In the genomic region with DNA sequence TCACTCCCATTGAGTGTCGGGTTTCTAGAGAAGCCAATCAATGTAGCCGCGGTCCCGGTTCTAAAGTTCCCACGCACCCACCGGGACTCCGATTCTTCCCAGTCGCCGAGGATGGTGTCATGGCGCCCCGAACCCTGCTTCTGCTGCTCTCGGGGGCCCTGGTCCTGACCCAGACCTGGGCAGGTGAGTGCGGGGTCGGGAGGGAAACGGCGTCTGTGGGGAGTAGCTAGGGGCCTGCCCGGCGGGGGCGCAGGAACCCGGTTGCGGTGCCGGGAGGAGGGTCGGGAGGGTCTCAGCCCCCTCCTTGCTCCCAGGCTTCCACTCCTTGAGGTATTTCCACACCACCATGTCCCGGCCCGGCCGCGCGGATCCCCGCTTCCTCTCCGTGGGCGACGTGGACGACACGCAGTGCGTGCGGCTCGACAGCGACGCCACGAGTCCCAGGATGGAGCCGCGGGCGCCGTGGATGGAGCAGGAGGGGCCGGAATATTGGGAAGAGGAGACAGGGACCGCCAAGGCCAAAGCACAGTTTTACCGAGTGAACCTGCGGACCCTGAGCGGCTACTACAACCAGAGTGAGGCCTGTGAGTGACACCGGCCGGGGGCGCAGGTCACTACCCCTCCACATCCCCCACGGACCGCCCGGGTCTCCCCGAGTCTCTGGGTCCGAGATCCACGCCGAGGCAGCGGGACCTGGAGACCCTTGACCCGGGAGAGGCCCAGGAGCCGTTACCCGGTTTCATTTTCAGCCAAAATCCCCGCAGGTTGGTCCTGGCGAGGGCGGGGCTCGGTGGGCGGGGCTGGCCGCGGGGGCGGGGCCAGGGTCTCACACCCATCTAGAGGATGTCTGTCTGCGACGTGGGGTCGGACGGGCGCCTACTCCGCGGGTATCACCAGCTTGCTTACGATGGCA, we compare ENCODE assay signal across 1 cellular context.
TF ChIP-seq lines count a peak whose summit lies in the region.

No MANE protein-coding gene starts in this region.

TF ChIP-seq in IMR-90, 13 proteins besides CTCF, POLR2A, EP300 and RAD21 (continued from another document):
- TF ChIP-seq CEBPB (IDR thresholded peaks at IDR 0.05; ENCODE audit: low read depth, low read length) = no peak
- no peak for TF ChIP-seq SMC3 (IDR thresholded peaks at IDR 0.05; ENCODE audit: low read depth, low read length)
- TF ChIP-seq MAFK (IDR thresholded peaks at IDR 0.05; ENCODE audit: low read depth, low read length) = no peak
- TF ChIP-seq, protein P1, sequence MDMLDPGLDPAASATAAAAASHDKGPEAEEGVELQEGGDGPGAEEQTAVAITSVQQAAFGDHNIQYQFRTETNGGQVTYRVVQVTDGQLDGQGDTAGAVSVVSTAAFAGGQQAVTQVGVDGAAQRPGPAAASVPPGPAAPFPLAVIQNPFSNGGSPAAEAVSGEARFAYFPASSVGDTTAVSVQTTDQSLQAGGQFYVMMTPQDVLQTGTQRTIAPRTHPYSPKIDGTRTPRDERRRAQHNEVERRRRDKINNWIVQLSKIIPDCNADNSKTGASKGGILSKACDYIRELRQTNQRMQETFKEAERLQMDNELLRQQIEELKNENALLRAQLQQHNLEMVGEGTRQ (IDR thresholded peaks at IDR 0.05; ENCODE audit: low read depth, low read length) = no peak
- no peak for TF ChIP-seq RFX5 (IDR thresholded peaks at IDR 0.05; ENCODE audit: low read depth, low read length)
- TF ChIP-seq MXI1 (IDR thresholded peaks at IDR 0.05; ENCODE audit: borderline replicate concordance, low read depth, low read length) = no peak
- no peak for TF ChIP-seq NFE2L2 (IDR thresholded peaks at IDR 0.05; ENCODE audit: low read depth, low read length)
- TF ChIP-seq, protein P2, sequence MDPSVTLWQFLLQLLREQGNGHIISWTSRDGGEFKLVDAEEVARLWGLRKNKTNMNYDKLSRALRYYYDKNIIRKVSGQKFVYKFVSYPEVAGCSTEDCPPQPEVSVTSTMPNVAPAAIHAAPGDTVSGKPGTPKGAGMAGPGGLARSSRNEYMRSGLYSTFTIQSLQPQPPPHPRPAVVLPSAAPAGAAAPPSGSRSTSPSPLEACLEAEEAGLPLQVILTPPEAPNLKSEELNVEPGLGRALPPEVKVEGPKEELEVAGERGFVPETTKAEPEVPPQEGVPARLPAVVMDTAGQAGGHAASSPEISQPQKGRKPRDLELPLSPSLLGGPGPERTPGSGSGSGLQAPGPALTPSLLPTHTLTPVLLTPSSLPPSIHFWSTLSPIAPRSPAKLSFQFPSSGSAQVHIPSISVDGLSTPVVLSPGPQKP (IDR thresholded peaks at IDR 0.05; ENCODE audit: borderline replicate concordance, low read depth, low read length) = no peak
